Comparison of ENCODE assay signal across 15 cellular contexts in the genomic region with DNA sequence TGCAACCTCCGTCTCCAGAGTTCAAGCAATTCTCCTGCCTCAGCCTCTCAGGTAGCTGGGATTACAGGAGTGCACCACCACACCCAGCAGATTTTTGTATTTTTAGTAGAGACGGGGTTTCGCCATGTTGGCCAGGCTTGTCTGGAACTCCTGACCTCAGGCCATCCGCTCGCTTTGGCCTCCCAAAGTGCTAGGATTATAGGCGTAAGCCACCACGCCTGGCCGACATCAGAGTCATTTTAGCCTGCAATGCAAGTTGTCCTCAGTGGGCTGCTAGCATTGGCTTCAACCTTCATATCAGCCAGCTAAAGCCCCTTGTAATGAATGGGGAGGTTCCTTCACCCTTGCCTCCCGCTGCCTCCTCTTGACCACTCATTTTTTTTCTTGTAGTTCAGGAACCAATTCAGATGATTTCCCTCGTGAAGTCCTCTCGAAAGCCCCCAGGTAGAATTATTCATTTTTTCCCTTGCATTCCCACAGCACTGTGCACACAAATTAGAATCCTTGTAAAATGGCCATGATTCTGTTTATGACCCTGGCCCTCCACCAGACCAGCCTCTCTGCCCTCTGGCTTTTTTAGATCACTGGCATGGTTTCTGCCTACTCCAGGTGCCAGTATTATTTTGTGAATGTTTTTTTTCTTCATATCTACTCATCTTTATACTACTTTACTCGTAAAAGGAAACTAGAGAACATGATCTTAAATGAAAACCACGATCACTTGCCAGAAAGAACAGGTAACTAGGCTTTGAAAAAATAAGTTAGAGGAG. TPM values are rescaled to one million over a fixed set of nuclear protein-coding genes. Genes with fewer than 3 reads are reported as not detected.
DNase-seq lines count a peak whose midpoint lies in the region; ATAC-seq, FAIRE-seq and TF ChIP-seq lines count a peak whose summit lies in the region.
"Had no signal": no experiment of that assay in that cellular context is flagged by ENCODE, and none has a peak within 500 bp of the region (broad histone marks: within the 10 kb centered on the region; RNA-seq: fewer than 3 reads in every experiment).

No MANE protein-coding gene starts in this region.

- CTCF ChIA-PET in CD4-positive, alpha-beta T cell (lab: Charles Lee): no interaction called here
- CTCF ChIA-PET in HepG2 (lab: Yijun Ruan, JAX; ENCODE audit: low intra/inter-chr PET ratio, low total read pairs): no interaction called here

- H3K4me1 ChIP-seq in astrocyte (ENCODE audit: insufficient read depth, low read length) (peaks cover 44% of the 10 kb centered on the region), HepG2 (ENCODE audit: insufficient read depth, low read length) (peaks cover 98% of the 10 kb centered on the region)

- no TSS peak for BruUV-seq in HepG2 (replicated peaks; lab: Mats Ljungman, UMichigan)

- FAIRE-seq in astrocyte (lab: Jason Lieb, UNC) (no peak), HepG2 (lab: Jason Lieb, UNC) (no peak), GM12892 (lab: Jason Lieb, UNC) (no peak)
- FAIRE-seq: TTC549 had no signal

- TF ChIP-seq CTCF in CD4-positive, alpha-beta T cell (IDR thresholded peaks at IDR 0.05): no peak
- TF ChIP-seq CTCF in HFFc6 (IDR thresholded peaks at IDR 0.05) (no peak), astrocyte (IDR thresholded peaks at IDR 0.05; ENCODE audit: insufficient read depth, low read depth, low read length) (no peak), nephron (IDR thresholded peaks at IDR 0.05; ENCODE audit: unreplicated experiment in 3 of 3) (no peak), HepG2 (CRISPR knock-in tag; IDR thresholded peaks at IDR 0.05) (no peak)

- no peaks in the 10 kb centered on the region for H3K9me3 Mint-ChIP-seq in CD4-positive, alpha-beta T cell
- H3K9me3 Mint-ChIP-seq in HFFc6 (no peaks in the 10 kb centered on the region), astrocyte (ENCODE audit: unreplicated experiment) (no peaks in the 10 kb centered on the region), nephron (no peaks in the 10 kb centered on the region)

- POLR2A ChIA-PET in CD4-positive, alpha-beta T cell (lab: Charles Lee): interaction anchor here (1.1 kb wide), 1 partner anchor 45 kb away, joined by 3 read pairs; no protein-coding TSS in a partner anchor
- POLR2A ChIA-PET in HepG2 (lab: Yijun Ruan, JAX): interaction anchor here (4.5 kb wide), 1 partner anchor 12 kb away, joined by 46 read pairs; no protein-coding TSS in a partner anchor

- H4K20me1 ChIP-seq in astrocyte (ENCODE audit: insufficient read depth, low read length) (peaks cover 98% of the 10 kb centered on the region), HepG2 (ENCODE audit: insufficient read depth, low read length) (peaks cover 83% of the 10 kb centered on the region)

- DNase-seq in CD4-positive, alpha-beta T cell: no peak
- no peak for DNase-seq in HFFc6
- no peak for DNase-seq in astrocyte (ENCODE audit: low read depth)
- DNase-seq in HepG2 (ENCODE audit: low spot score): no peak
- DNase-seq in germinal center (ENCODE audit: low spot score): no peak
- DNase-seq in GM12892 (ENCODE audit: insufficient read length): no peak
- no peak for DNase-seq in HPDE6-E6E7 (ENCODE audit: extremely low spot score)
- DNase-seq: aorta, GF-D8, GOT3, KG1, mucosa of descending colon had no signal

- H3K27ac ChIP-seq in CD4-positive, alpha-beta T cell (ENCODE audit: low read depth, low read length): no peak overlapping the region
- H3K27ac ChIP-seq in astrocyte (ENCODE audit: low read depth, low read length) (no peak overlapping the region), HepG2 (ENCODE audit: extremely low read length, insufficient read depth, low read length) (no peak overlapping the region)

- peaks cover 76% of the 10 kb centered on the region for H3K4me1 Mint-ChIP-seq in CD4-positive, alpha-beta T cell (ENCODE audit: low read depth)
- peaks cover 71% of the 10 kb centered on the region for H3K4me1 Mint-ChIP-seq in HFFc6 (ENCODE audit: low read depth)
- peaks cover 76% of the 10 kb centered on the region for H3K4me1 Mint-ChIP-seq in astrocyte (ENCODE audit: low read depth, unreplicated experiment)
- H3K4me1 Mint-ChIP-seq in nephron: peaks cover 53% of the 10 kb centered on the region

- H3K4me2 ChIP-seq in astrocyte (ENCODE audit: low read length) (no peak overlapping the region), HepG2 (ENCODE audit: low read depth, low read length) (no peak overlapping the region; the same call in 1 of the 2 replicates)

- no peak for TF ChIP-seq EP300 in HepG2 (IDR thresholded peaks at IDR 0.05; ENCODE audit: low read depth in 2 of 2, low read length in 2 of 2)
- TF ChIP-seq EP300 in HepG2 (CRISPR knock-in tag; IDR thresholded peaks at IDR 0.05; ENCODE audit: borderline replicate concordance): no peak

- H3K36me3 ChIP-seq in astrocyte (ENCODE audit: insufficient read depth, low read length): no peaks in the 10 kb centered on the region
- H3K36me3 ChIP-seq in HepG2 (replicated peaks in 1 of 2; ENCODE audit: control insufficient read depth in 1 of 2, insufficient read depth in 2 of 2, low read length in 2 of 2): peaks cover 0 to 21% of the 10 kb centered on the region in 2 experiments; a peak in 4 of 5 replicates

- H3K36me3 Mint-ChIP-seq in CD4-positive, alpha-beta T cell (ENCODE audit: low read depth): peaks cover 15% of the 10 kb centered on the region
- H3K36me3 Mint-ChIP-seq in HFFc6 (ENCODE audit: low read depth) (peaks cover 19% of the 10 kb centered on the region), astrocyte (ENCODE audit: low read depth, unreplicated experiment) (peaks cover 8% of the 10 kb centered on the region), nephron (ENCODE audit: low read depth) (peaks cover 8% of the 10 kb centered on the region)

- in situ Hi-C loops in HepG2 (cut with HindIII; ENCODE audit: extremely low pct_ligation_motif_present, low pct_unique_long_range_greater_than_20kb): no loop called here

- H3K9ac ChIP-seq in astrocyte (ENCODE audit: low read length) (no peak overlapping the region), HepG2 (ENCODE audit: insufficient read depth, low read depth, low read length) (no peak overlapping the region)

- no peaks in the 10 kb centered on the region for H3K27me3 Mint-ChIP-seq in CD4-positive, alpha-beta T cell
- H3K27me3 Mint-ChIP-seq in HFFc6 (ENCODE audit: insufficient read depth) (no peaks in the 10 kb centered on the region; the same call in 1 of the 2 replicates), astrocyte (ENCODE audit: low read depth, unreplicated experiment) (no peaks in the 10 kb centered on the region), nephron (ENCODE audit: low read depth) (peaks cover 6% of the 10 kb centered on the region)

- 96% methylated on average over 13 of the region's 13 CpGs for WGBS in HepG2 (ENCODE audit: low lambda C conversion rate)

- peak overlapping the region; percentile 54 for H3K4me3 Mint-ChIP-seq in CD4-positive, alpha-beta T cell
- H3K4me3 Mint-ChIP-seq in HFFc6: no peak overlapping the region
- H3K4me3 Mint-ChIP-seq in astrocyte (ENCODE audit: unreplicated experiment): no peak overlapping the region
- H3K4me3 Mint-ChIP-seq in nephron: no peak overlapping the region

- peaks cover 95% of the 10 kb centered on the region for H3K79me2 ChIP-seq in astrocyte (ENCODE audit: insufficient read depth, low read length)
- peaks cover 93% of the 10 kb centered on the region for H3K79me2 ChIP-seq in HepG2 (ENCODE audit: insufficient read depth, low read length)

- no peak overlapping the region for H2AFZ ChIP-seq in astrocyte (ENCODE audit: low read depth, low read length)
- H2AFZ ChIP-seq in HepG2 (ENCODE audit: low read length): no peak overlapping the region

- H3K27me3 ChIP-seq in CD4-positive, alpha-beta T cell (ENCODE audit: control insufficient read depth, insufficient read depth, low read length): no peaks in the 10 kb centered on the region
- H3K27me3 ChIP-seq in astrocyte (ENCODE audit: insufficient read depth, low read length) (no peaks in the 10 kb centered on the region), HepG2 (ENCODE audit: control insufficient read depth in 1 of 2, insufficient read depth in 2 of 2, low read length in 2 of 2) (no peaks in the 10 kb centered on the region)

- no peak for ATAC-seq in CD4-positive, alpha-beta T cell (ENCODE audit: poor library complexity)
- no peak for ATAC-seq in HepG2
- ATAC-seq: mucosa of descending colon, SK-N-SH treated with all-trans-retinoic acid at 6 μM for 48 hours had no signal

- H3K4me3 ChIP-seq in astrocyte (ENCODE audit: insufficient read depth, low read depth, low read length) (no peak overlapping the region), HepG2 (replicated peaks in 1 of 3; ENCODE audit: insufficient read depth in 1 of 3, low read depth in 2 of 3, low read length in 3 of 3) (no peak overlapping the region)
- H3K4me3 ChIP-seq: mucosa of descending colon had no signal

- H3K27ac Mint-ChIP-seq in CD4-positive, alpha-beta T cell: peak overlapping the region; percentile 77
- H3K27ac Mint-ChIP-seq in HFFc6 (peak overlapping the region; percentile 12), astrocyte (ENCODE audit: unreplicated experiment) (peak overlapping the region; percentile 44), nephron (peak overlapping the region; percentile 25 to 43 (median 39))

- intact Hi-C loops in CD4-positive, alpha-beta T cell (cut with DNase I, micrococcal nuclease): no loop called here
- intact Hi-C loops in HepG2 (cut with micrococcal nuclease; ENCODE audit: unreplicated experiment): no loop called here

- no peak for TF ChIP-seq RAD21 in HepG2 (CRISPR knock-in tag; IDR thresholded peaks at IDR 0.05)

- TF ChIP-seq POLR2A in HepG2 (IDR thresholded peaks at IDR 0.05; ENCODE audit: insufficient read depth in 1 of 2, low read depth in 2 of 2, low read length in 2 of 2) (no peak), GM12892 (IDR thresholded peaks at IDR 0.05; ENCODE audit: low read depth, low read length) (no peak)

- H3K9me3 ChIP-seq in CD4-positive, alpha-beta T cell (ENCODE audit: control insufficient read depth, low read length): no peaks in the 10 kb centered on the region
- H3K9me3 ChIP-seq in astrocyte (ENCODE audit: insufficient read depth, low read depth, low read length) (no peaks in the 10 kb centered on the region), HepG2 (ENCODE audit: low read length) (no peaks in the 10 kb centered on the region)
- H3K9me3 ChIP-seq: mucosa of descending colon had no signal

RNA-seq across cellular contexts. Expression of gene FLNB, which starts 29.1 kb away (rescaled TPM):
- total RNA-seq in CD4-positive, alpha-beta T cell: 10 to 100 TPM; 39.7 to 42.1 TPM
- 100 to 1,000 TPM in 3 of 6 experiments, 10 to 100 TPM in 3; 93.8 to 117 (median 98.7) TPM for total RNA-seq in HFFc6 (2021; fragmentation: NEBNext Ultra II Directional; extraction: Animal tissue kit (Norgen Biotek cat#: 25700))
- total RNA-seq in astrocyte: 434 and 521 TPM in 2 replicates
- total RNA-seq in HepG2 (2016; rRNA removed; fragmentation: Illumina TruSeq; extraction: Trizol): 48.8 and 130 TPM in 2 replicates
- total RNA-seq in HepG2 (2016; cell fraction: cytosol; rRNA removed; fragmentation: Illumina TruSeq; extraction: Trizol; ENCODE audit: low read depth): 13.1 and 13.3 TPM in 2 replicates
- total RNA-seq in HepG2 (2016; cell fraction: insoluble cytoplasmic fraction; rRNA removed; fragmentation: Illumina TruSeq; extraction: Trizol): 39.2 and 136 TPM in 2 replicates
- total RNA-seq in HepG2 (2016; cell fraction: membrane; rRNA removed; fragmentation: Illumina TruSeq; extraction: Trizol): 18.9 and 22.5 TPM in 2 replicates
- total RNA-seq in HepG2 (2016; cell fraction: nucleus; rRNA removed; fragmentation: Illumina TruSeq; extraction: Trizol): 211 and 228 TPM in 2 replicates
- polyA plus RNA-seq in HepG2 (2011; rRNA removed): 106 and 126 TPM in 2 replicates
- polyA plus RNA-seq in HepG2 (2011; cell fraction: cytosol; rRNA removed): 92.4 and 98.4 TPM in 2 replicates
- 739 and 796 TPM in 2 replicates for polyA plus RNA-seq in HepG2 (2011; cell fraction: nucleus; rRNA removed)
- 198 and 216 TPM in 2 replicates for polyA plus RNA-seq in HepG2 (2012)
- 8.9 and 9.6 TPM in 2 replicates for polyA plus RNA-seq in HepG2 (2016; cell fraction: cytosol; fragmentation: Illumina TruSeq; extraction: Trizol; ENCODE audit: low read depth)
- 41.9 and 44.7 TPM in 2 replicates for polyA plus RNA-seq in HepG2 (2016; cell fraction: insoluble cytoplasmic fraction; fragmentation: Illumina TruSeq; extraction: Trizol; ENCODE audit: low read depth)
- 15.4 and 16.3 TPM in 2 replicates for polyA plus RNA-seq in HepG2 (2016; cell fraction: membrane; fragmentation: Illumina TruSeq; extraction: Trizol; ENCODE audit: low read depth)
- 270 and 279 TPM in 2 replicates for polyA plus RNA-seq in HepG2 (2016; cell fraction: nucleus; fragmentation: Illumina TruSeq; extraction: Trizol; ENCODE audit: insufficient read depth, low read depth)
- 277 and 558 TPM in 2 replicates for polyA minus RNA-seq in HepG2 (2011; rRNA and poly(A)+ RNA removed; ENCODE audit: low replicate concordance)
- polyA minus RNA-seq in HepG2 (2011; cell fraction: cytosol; rRNA and poly(A)+ RNA removed): 259 and 274 TPM in 2 replicates
- 831 and 1,056 TPM in 2 replicates for polyA minus RNA-seq in HepG2 (2011; cell fraction: nucleus; rRNA and poly(A)+ RNA removed)
- 20.4 TPM for polyA plus RNA-seq in GM12892 (2012; ENCODE audit: missing spikeins)

Comparison
In these comparisons a context has a peak if more than half of its experiments do, and no peak if none do; other contexts are left out.
1. H3K27ac Mint-ChIP-seq: peak in every context shown above with its lines; median percentile 77 in CD4-positive, alpha-beta T cell; 44 in astrocyte; 39 in nephron; 12 in HFFc6.